ENCODE assay signal across 18 cellular contexts in genomic region chr5:78792342-78793055, GRCh38.
DNase-seq lines count a peak whose midpoint lies in the region; ATAC-seq and TF ChIP-seq lines count a peak whose summit lies in the region.
"Had no signal": no experiment of that assay in that cellular context is flagged by ENCODE, and none has a peak within 500 bp of the region (broad histone marks: within the 10 kb centered on the region; RNA-seq: fewer than 3 reads in every experiment).

No MANE protein-coding gene starts in this region.

- no peaks in the 10 kb centered on the region for H3K9me3 ChIP-seq in gastrocnemius medialis
- H3K9me3 ChIP-seq: breast epithelium, MG63, stomach had no signal

- no peaks in the 10 kb centered on the region for H3K4me1 ChIP-seq in gastrocnemius medialis
- H3K4me1 ChIP-seq: breast epithelium, stomach had no signal

- no peaks in the 10 kb centered on the region for H3K36me3 ChIP-seq in gastrocnemius medialis
- H3K36me3 ChIP-seq: breast epithelium, MG63, stomach had no signal

- H3K9me3 Mint-ChIP-seq in naive B cell = peaks cover 0 to 7% (median 4%) of the 10 kb centered on the region in 7 donors
- H3K9me3 Mint-ChIP-seq: CD14-positive monocyte; effector memory CD8-positive, alpha-beta T cell had no signal

- TF ChIP-seq CTCF in gastrocnemius medialis (IDR thresholded peaks at IDR 0.05 in 4 of 5, conservative IDR thresholded peaks at IDR 0.05 in 1 of 5) (no peak), coronary artery (IDR thresholded peaks at IDR 0.05) (no peak)

- H3K4me3 Mint-ChIP-seq in naive B cell = peak overlapping the region; percentile 0 to 85 (median 62)
- H3K4me3 Mint-ChIP-seq: activated naive CD4-positive, alpha-beta T cell treated with anti-CD3 and anti-CD28 coated beads, Interleukin-2, amount 50 U/mL, for 24 hours; CD14-positive monocyte; effector memory CD8-positive, alpha-beta T cell had no signal

- H3K36me3 Mint-ChIP-seq in naive B cell = peaks cover 3 to 6% of the 10 kb centered on the region in 2 donors

- H3K27me3 Mint-ChIP-seq in naive B cell = no peaks in the 10 kb centered on the region
- H3K27me3 Mint-ChIP-seq: activated naive CD4-positive, alpha-beta T cell treated with anti-CD3 and anti-CD28 coated beads, Interleukin-2, amount 50 U/mL, for 24 hours; effector memory CD8-positive, alpha-beta T cell had no signal

- peaks cover 39 to 80% (median 64%) of the 10 kb centered on the region in 3 donors for H3K4me1 Mint-ChIP-seq in naive B cell
- H3K4me1 Mint-ChIP-seq: activated naive CD4-positive, alpha-beta T cell treated with anti-CD3 and anti-CD28 coated beads, Interleukin-2, amount 50 U/mL, for 24 hours had no signal

- DNase-seq in NAMALWA (ENCODE audit: low spot score) = peak; percentile 5
- peak; percentile 27 for DNase-seq in naive B cell
- no peak for DNase-seq in NCI-H1417 (lab: John Stamatoyannopoulos, UW)
- DNase-seq in DMS 273 (lab: John Stamatoyannopoulos, UW; ENCODE audit: unreplicated experiment) = no peak
- no peak for DNase-seq in gastrocnemius medialis
- no peak for DNase-seq in coronary artery (ENCODE audit: low spot score)
- DNase-seq: activated CD4-positive, alpha-beta T cell treated with anti-CD3 and anti-CD28 coated beads for 1 hour; DND-41; effector memory CD8-positive, alpha-beta T cell; mesenchymal stem cell; MG63; NCI-H2171; stomach had no signal

- H3K27me3 ChIP-seq in gastrocnemius medialis = no peaks in the 10 kb centered on the region
- H3K27me3 ChIP-seq: breast epithelium, MG63, stomach had no signal

- in situ Hi-C loops in gastrocnemius medialis (cut with MboI; ENCODE audit: low sequenced_read_pairs in 4 of 4) = no loop called here

- H3K4me3 ChIP-seq in gastrocnemius medialis = no peak overlapping the region
- no peak overlapping the region for H3K4me3 ChIP-seq in coronary artery
- H3K4me3 ChIP-seq: breast epithelium, MG63, stomach had no signal

- intact Hi-C loops in gastrocnemius medialis (cut with DNase I; ENCODE audit: low total_unique reads) = no loop called here

- peak; percentile 52 for ATAC-seq in GM18907 (IDR thresholded peaks at IDR 0.05; ENCODE audit: unreplicated experiment)
- ATAC-seq in HG02642 (IDR thresholded peaks at IDR 0.05; ENCODE audit: poor library complexity, unreplicated experiment) = peak; percentile 56
- ATAC-seq in naive B cell (ENCODE audit: low read depth in 2 of 2) = peak; percentile 88 to 91
- ATAC-seq in gastrocnemius medialis = no peak
- ATAC-seq: effector memory CD8-positive, alpha-beta T cell had no signal

- TF ChIP-seq POLR2A in gastrocnemius medialis (IDR thresholded peaks at IDR 0.05) = no peak

- H3K27ac Mint-ChIP-seq in naive B cell = peak overlapping the region in 5 of 6 donors; percentile 5 to 93 (median 65)
- H3K27ac Mint-ChIP-seq: activated naive CD4-positive, alpha-beta T cell treated with anti-CD3 and anti-CD28 coated beads, Interleukin-2, amount 50 U/mL, for 24 hours; effector memory CD8-positive, alpha-beta T cell had no signal

- no peak overlapping the region for H3K27ac ChIP-seq in gastrocnemius medialis
- H3K27ac ChIP-seq in coronary artery = no peak overlapping the region
- H3K27ac ChIP-seq: breast epithelium, stomach had no signal

Comparison
In these comparisons a context has a peak if more than half of its experiments do, and no peak if none do; other contexts are left out.
1. ATAC-seq: peak in GM18907 (single experiment), HG02642 (single experiment) and naive B cell (2 of 2); none in gastrocnemius medialis (0 of 2).
2. DNase-seq: peak in NAMALWA (single experiment) and naive B cell (single experiment); none in NCI-H1417 (0 of 3), DMS 273 (single experiment), gastrocnemius medialis (0 of 2) and coronary artery (single experiment).